Comparison of ENCODE assay signal across 1 cellular context in the genomic region with DNA sequence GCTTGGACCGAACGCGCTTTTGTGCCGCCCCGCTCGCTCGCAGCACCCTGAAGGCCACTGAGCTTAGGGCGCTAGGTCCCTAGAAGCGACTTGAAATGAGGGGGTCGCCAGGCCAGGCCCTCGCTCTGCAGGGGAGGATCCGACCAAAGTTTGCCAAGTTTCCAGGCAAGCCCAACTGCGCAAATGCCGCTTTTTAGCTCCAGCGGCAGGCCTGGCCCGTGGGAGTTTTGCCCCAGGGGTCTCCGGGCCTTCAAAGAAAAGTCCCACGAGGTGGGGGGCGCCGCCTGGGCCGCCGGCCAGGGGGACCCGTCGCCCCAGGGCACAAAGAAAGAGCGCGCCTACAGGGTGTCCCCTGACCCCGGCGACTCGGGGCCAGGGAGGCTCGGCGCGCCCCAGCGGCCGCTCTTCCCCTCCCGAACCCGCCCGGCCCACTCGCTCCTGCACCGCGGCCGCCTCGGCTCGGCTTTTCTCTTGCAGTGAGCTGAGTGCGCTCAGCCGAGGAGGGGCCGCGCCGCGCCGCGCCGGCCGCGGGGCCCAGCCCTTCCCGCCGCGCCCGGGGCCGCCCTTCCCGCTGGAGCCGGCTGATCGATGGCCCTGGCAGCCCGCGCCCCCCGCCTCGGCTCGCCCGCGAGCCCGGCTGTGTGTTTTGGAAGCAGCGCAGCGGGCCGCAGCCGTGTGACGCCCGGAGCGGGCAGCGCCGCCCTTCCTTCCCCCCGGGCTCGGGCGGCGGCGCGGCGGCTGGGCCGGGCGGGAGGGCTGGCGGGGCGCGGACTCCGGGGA.
A peak's percentile ranks its signal among the peaks of the same experiment; 100 is the strongest.
TF ChIP-seq lines count a peak whose summit lies in the region.

No MANE protein-coding gene starts in this region.

TF ChIP-seq in HepG2, 621 proteins besides CTCF, POLR2A, EP300 and RAD21 (continued from another document and continues in another):
- TF ChIP-seq ZNF18 (CRISPR knock-in tag; IDR thresholded peaks at IDR 0.05; ENCODE audit: insufficient replicate concordance) (no peak), ATRX (CRISPR knock-in tag; IDR thresholded peaks at IDR 0.05; ENCODE audit: borderline replicate concordance) (no peak), ZNF501 (CRISPR knock-in tag; IDR thresholded peaks at IDR 0.05) (0 out of 2 replicates have a peak, but pooled peaks have one; percentile 18), SAFB2 (CRISPR knock-in tag; IDR thresholded peaks at IDR 0.05; ENCODE audit: borderline replicate concordance, low read depth) (no peak), PAX8 (CRISPR knock-in tag; IDR thresholded peaks at IDR 0.05; ENCODE audit: borderline replicate concordance) (no peak), DNMT3B (CRISPR knock-in tag; conservative IDR thresholded peaks at IDR 0.05) (no peak), ZBTB3 (CRISPR knock-in tag; IDR thresholded peaks at IDR 0.05; ENCODE audit: borderline replicate concordance, low read depth) (no peak), ZNF44 (CRISPR knock-in tag; IDR thresholded peaks at IDR 0.05) (no peak), NONO (IDR thresholded peaks at IDR 0.05) (no peak), NONO (CRISPR knock-in tag; conservative IDR thresholded peaks at IDR 0.05) (no peak), ZNF333 (CRISPR knock-in tag; IDR thresholded peaks at IDR 0.05; ENCODE audit: borderline replicate concordance) (no peak), ZNF367 (CRISPR knock-in tag; IDR thresholded peaks at IDR 0.05; ENCODE audit: borderline replicate concordance) (no peak), ZNF224 (CRISPR knock-in tag; IDR thresholded peaks at IDR 0.05) (no peak), ZNF781 (CRISPR knock-in tag; IDR thresholded peaks at IDR 0.05; ENCODE audit: borderline replicate concordance, not compliant biosample characterization) (no peak), ZNF207 (IDR thresholded peaks at IDR 0.05; ENCODE audit: borderline replicate concordance) (no peak), ZFP82 (CRISPR knock-in tag; IDR thresholded peaks at IDR 0.05; ENCODE audit: borderline replicate concordance) (no peak), ZNF552 (CRISPR knock-in tag; IDR thresholded peaks at IDR 0.05; ENCODE audit: borderline replicate concordance) (no peak), ZNF792 (CRISPR knock-in tag; IDR thresholded peaks at IDR 0.05) (no peak), SMARCE1 (IDR thresholded peaks at IDR 0.05; ENCODE audit: borderline replicate concordance) (no peak), ZBTB38 (CRISPR knock-in tag; IDR thresholded peaks at IDR 0.05) (no peak; the same call in 1 of the 2 replicates), THYN1 (CRISPR knock-in tag; IDR thresholded peaks at IDR 0.05; ENCODE audit: borderline replicate concordance, low read depth) (no peak), ZMYM3 (CRISPR knock-in tag; IDR thresholded peaks at IDR 0.05) (no peak), FOXJ3 (CRISPR knock-in tag; IDR thresholded peaks at IDR 0.05; ENCODE audit: borderline replicate concordance) (no peak), ZNF589 (CRISPR knock-in tag; conservative IDR thresholded peaks at IDR 0.05) (no peak), ELF4 (CRISPR knock-in tag; IDR thresholded peaks at IDR 0.05; ENCODE audit: borderline replicate concordance) (no peak), ZNF142 (CRISPR knock-in tag; IDR thresholded peaks at IDR 0.05) (no peak), HOXA3 (CRISPR knock-in tag; IDR thresholded peaks at IDR 0.05) (no peak), FOXK1 (CRISPR knock-in tag; IDR thresholded peaks at IDR 0.05; ENCODE audit: borderline replicate concordance, low read depth) (no peak), ZNF724P (CRISPR knock-in tag; IDR thresholded peaks at IDR 0.05; ENCODE audit: borderline replicate concordance) (no peak), ZC3H13 (CRISPR knock-in tag; IDR thresholded peaks at IDR 0.05) (no peak)
- TF ChIP-seq, protein P1, sequence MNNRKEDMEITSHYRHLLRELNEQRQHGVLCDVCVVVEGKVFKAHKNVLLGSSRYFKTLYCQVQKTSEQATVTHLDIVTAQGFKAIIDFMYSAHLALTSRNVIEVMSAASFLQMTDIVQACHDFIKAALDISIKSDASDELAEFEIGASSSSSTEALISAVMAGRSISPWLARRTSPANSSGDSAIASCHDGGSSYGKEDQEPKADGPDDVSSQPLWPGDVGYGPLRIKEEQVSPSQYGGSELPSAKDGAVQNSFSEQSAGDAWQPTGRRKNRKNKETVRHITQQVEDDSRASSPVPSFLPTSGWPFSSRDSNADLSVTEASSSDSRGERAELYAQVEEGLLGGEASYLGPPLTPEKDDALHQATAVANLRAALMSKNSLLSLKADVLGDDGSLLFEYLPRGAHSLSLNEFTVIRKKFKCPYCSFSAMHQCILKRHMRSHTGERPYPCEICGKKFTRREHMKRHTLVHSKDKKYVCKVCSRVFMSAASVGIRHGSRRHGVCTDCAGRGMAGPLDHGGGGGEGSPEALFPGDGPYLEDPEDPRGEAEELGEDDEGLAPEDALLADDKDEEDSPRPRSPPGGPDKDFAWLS (CRISPR knock-in tag; IDR thresholded peaks at IDR 0.05; ENCODE audit: borderline replicate concordance) = no peak
- TF ChIP-seq, protein P2, sequence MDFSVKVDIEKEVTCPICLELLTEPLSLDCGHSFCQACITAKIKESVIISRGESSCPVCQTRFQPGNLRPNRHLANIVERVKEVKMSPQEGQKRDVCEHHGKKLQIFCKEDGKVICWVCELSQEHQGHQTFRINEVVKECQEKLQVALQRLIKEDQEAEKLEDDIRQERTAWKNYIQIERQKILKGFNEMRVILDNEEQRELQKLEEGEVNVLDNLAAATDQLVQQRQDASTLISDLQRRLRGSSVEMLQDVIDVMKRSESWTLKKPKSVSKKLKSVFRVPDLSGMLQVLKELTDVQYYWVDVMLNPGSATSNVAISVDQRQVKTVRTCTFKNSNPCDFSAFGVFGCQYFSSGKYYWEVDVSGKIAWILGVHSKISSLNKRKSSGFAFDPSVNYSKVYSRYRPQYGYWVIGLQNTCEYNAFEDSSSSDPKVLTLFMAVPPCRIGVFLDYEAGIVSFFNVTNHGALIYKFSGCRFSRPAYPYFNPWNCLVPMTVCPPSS (IDR thresholded peaks at IDR 0.05) = no peak
- TF ChIP-seq, protein P3, sequence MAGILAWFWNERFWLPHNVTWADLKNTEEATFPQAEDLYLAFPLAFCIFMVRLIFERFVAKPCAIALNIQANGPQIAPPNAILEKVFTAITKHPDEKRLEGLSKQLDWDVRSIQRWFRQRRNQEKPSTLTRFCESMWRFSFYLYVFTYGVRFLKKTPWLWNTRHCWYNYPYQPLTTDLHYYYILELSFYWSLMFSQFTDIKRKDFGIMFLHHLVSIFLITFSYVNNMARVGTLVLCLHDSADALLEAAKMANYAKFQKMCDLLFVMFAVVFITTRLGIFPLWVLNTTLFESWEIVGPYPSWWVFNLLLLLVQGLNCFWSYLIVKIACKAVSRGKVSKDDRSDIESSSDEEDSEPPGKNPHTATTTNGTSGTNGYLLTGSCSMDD (CRISPR knock-in tag; IDR thresholded peaks at IDR 0.05) = no peak
- TF ChIP-seq, protein P4, sequence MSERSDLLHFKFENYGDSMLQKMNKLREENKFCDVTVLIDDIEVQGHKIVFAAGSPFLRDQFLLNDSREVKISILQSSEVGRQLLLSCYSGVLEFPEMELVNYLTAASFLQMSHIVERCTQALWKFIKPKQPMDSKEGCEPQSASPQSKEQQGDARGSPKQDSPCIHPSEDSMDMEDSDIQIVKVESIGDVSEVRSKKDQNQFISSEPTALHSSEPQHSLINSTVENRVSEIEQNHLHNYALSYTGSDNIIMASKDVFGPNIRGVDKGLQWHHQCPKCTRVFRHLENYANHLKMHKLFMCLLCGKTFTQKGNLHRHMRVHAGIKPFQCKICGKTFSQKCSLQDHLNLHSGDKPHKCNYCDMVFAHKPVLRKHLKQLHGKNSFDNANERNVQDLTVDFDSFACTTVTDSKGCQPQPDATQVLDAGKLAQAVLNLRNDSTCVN (CRISPR knock-in tag; IDR thresholded peaks at IDR 0.05; ENCODE audit: borderline replicate concordance) = no peak
- TF ChIP-seq, protein P5, sequence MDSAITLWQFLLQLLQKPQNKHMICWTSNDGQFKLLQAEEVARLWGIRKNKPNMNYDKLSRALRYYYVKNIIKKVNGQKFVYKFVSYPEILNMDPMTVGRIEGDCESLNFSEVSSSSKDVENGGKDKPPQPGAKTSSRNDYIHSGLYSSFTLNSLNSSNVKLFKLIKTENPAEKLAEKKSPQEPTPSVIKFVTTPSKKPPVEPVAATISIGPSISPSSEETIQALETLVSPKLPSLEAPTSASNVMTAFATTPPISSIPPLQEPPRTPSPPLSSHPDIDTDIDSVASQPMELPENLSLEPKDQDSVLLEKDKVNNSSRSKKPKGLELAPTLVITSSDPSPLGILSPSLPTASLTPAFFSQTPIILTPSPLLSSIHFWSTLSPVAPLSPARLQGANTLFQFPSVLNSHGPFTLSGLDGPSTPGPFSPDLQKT (CRISPR knock-in tag; IDR thresholded peaks at IDR 0.05; ENCODE audit: borderline replicate concordance) = no peak
- TF ChIP-seq, protein P6, sequence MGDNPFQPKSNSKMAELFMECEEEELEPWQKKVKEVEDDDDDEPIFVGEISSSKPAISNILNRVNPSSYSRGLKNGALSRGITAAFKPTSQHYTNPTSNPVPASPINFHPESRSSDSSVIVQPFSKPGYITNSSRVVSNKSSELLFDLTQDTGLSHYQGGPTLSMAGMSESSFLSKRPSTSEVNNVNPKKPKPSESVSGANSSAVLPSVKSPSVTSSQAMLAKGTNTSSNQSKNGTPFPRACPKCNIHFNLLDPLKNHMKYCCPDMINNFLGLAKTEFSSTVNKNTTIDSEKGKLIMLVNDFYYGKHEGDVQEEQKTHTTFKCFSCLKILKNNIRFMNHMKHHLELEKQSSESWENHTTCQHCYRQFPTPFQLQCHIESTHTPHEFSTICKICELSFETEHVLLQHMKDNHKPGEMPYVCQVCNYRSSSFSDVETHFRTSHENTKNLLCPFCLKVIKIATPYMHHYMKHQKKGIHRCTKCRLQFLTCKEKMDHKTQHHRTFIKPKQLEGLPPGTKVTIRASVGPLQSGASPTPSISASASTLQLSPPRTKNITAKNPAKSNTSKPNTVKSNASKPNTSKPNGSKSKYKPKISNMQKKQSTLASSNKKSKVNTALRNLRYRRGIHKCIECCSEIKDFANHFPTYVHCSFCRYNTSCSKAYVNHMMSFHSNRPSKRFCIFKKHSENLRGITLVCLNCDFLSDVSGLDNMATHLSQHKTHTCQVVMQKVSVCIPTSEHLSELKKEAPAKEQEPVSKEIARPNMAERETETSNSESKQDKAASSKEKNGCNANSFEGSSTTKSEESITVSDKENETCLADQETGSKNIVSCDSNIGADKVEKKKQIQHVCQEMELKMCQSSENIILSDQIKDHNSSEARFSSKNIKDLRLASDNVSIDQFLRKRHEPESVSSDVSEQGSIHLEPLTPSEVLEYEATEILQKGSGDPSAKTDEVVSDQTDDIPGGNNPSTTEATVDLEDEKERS (CRISPR knock-in tag; IDR thresholded peaks at IDR 0.05) = no peak
- TF ChIP-seq, protein P7, sequence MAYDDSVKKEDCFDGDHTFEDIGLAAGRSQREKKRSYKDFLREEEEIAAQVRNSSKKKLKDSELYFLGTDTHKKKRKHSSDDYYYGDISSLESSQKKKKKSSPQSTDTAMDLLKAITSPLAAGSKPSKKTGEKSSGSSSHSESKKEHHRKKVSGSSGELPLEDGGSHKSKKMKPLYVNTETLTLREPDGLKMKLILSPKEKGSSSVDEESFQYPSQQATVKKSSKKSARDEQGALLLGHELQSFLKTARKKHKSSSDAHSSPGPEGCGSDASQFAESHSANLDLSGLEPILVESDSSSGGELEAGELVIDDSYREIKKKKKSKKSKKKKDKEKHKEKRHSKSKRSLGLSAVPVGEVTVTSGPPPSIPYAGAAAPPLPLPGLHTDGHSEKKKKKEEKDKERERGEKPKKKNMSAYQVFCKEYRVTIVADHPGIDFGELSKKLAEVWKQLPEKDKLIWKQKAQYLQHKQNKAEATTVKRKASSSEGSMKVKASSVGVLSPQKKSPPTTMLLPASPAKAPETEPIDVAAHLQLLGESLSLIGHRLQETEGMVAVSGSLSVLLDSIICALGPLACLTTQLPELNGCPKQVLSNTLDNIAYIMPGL (CRISPR knock-in tag; IDR thresholded peaks at IDR 0.05; ENCODE audit: borderline replicate concordance in 1 of 2, low read depth in 1 of 2) = peak in 1 of 2 experiments; percentile 56; a peak in 3 of 4 replicates
